1 cellular context compared by ENCODE assay signal in the genomic region with DNA sequence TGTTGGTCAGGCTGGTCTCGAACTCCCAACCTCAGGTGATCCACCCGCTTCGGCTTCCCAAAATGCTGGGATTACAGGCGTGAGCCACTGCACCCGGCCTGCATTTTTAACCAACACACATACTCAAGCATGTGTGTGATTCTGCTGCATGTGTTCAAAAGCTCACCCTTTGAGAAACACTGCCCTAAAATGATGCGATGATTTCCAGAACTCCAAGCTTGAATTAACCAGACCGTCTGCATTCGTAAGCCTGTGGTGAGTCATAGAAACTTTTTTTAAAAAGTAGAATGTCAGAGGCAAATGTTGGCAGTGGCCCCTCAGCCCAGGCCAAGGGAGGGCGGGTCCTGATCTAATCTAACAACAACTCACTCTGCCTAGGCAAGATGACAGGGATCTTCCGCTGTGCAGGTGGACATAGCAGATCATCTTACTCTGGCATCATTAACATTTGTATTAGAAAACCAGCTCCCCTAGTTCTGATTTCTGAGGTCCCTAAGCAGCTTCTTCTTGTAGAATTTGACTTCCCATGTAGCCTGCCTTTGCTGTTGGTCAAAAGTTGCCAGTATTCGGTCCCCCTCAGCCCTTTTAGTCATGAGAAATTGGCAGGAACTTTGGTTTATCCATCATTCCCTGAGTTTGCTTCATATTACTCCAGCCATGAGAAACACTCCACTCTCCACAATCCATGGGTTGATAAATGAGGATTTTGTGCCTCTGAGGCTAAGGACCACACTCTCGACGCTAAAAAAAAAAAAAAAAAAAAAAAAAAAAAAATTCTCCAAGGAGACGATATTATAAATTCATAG.
TF ChIP-seq lines count a peak whose summit lies in the region.

No MANE protein-coding gene starts in this region.

TF ChIP-seq in GM23338, 12 proteins besides CTCF, POLR2A, EP300 and RAD21 (continued from another document):
- TF ChIP-seq, protein P1, sequence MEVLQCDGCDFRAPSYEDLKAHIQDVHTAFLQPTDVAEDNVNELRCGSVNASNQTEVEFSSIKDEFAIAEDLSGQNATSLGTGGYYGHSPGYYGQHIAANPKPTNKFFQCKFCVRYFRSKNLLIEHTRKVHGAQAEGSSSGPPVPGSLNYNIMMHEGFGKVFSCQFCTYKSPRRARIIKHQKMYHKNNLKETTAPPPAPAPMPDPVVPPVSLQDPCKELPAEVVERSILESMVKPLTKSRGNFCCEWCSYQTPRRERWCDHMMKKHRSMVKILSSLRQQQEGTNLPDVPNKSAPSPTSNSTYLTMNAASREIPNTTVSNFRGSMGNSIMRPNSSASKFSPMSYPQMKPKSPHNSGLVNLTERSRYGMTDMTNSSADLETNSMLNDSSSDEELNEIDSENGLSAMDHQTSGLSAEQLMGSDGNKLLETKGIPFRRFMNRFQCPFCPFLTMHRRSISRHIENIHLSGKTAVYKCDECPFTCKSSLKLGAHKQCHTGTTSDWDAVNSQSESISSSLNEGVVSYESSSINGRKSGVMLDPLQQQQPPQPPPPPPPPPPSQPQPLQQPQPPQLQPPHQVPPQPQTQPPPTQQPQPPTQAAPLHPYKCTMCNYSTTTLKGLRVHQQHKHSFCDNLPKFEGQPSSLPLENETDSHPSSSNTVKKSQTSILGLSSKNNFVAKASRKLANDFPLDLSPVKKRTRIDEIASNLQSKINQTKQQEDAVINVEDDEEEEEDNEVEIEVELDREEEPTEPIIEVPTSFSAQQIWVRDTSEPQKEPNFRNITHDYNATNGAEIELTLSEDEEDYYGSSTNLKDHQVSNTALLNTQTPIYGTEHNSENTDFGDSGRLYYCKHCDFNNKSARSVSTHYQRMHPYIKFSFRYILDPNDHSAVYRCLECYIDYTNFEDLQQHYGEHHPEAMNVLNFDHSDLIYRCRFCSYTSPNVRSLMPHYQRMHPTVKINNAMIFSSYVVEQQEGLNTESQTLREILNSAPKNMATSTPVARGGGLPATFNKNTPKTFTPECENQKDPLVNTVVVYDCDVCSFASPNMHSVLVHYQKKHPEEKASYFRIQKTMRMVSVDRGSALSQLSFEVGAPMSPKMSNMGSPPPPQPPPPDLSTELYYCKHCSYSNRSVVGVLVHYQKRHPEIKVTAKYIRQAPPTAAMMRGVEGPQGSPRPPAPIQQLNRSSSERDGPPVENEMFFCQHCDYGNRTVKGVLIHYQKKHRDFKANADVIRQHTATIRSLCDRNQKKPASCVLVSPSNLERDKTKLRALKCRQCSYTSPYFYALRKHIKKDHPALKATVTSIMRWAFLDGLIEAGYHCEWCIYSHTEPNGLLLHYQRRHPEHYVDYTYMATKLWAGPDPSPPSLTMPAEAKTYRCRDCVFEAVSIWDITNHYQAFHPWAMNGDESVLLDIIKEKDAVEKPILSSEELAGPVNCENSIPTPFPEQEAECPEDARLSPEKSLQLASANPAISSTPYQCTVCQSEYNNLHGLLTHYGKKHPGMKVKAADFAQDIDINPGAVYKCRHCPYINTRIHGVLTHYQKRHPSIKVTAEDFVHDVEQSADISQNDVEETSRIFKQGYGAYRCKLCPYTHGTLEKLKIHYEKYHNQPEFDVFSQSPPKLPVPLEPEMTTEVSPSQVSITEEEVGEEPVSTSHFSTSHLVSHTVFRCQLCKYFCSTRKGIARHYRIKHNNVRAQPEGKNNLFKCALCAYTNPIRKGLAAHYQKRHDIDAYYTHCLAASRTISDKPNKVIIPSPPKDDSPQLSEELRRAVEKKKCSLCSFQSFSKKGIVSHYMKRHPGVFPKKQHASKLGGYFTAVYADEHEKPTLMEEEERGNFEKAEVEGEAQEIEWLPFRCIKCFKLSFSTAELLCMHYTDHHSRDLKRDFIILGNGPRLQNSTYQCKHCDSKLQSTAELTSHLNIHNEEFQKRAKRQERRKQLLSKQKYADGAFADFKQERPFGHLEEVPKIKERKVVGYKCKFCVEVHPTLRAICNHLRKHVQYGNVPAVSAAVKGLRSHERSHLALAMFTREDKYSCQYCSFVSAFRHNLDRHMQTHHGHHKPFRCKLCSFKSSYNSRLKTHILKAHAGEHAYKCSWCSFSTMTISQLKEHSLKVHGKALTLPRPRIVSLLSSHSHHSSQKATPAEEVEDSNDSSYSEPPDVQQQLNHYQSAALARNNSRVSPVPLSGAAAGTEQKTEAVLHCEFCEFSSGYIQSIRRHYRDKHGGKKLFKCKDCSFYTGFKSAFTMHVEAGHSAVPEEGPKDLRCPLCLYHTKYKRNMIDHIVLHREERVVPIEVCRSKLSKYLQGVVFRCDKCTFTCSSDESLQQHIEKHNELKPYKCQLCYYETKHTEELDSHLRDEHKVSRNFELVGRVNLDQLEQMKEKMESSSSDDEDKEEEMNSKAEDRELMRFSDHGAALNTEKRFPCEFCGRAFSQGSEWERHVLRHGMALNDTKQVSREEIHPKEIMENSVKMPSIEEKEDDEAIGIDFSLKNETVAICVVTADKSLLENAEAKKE (CRISPR knock-in tag; IDR thresholded peaks at IDR 0.05): no peak
- TF ChIP-seq CREB1 (CRISPR knock-in tag; IDR thresholded peaks at IDR 0.05; ENCODE audit: low read depth): no peak
- TF ChIP-seq, protein P2, sequence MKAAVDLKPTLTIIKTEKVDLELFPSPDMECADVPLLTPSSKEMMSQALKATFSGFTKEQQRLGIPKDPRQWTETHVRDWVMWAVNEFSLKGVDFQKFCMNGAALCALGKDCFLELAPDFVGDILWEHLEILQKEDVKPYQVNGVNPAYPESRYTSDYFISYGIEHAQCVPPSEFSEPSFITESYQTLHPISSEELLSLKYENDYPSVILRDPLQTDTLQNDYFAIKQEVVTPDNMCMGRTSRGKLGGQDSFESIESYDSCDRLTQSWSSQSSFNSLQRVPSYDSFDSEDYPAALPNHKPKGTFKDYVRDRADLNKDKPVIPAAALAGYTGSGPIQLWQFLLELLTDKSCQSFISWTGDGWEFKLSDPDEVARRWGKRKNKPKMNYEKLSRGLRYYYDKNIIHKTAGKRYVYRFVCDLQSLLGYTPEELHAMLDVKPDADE (IDR thresholded peaks at IDR 0.05): no peak
- TF ChIP-seq POLR2AphosphoS5 (IDR thresholded peaks at IDR 0.05; ENCODE audit: low read depth): no peak
- no peak for TF ChIP-seq ZNF114 (CRISPR knock-in tag; IDR thresholded peaks at IDR 0.05)
- no peak for TF ChIP-seq JUNB (IDR thresholded peaks at IDR 0.05; ENCODE audit: unreplicated experiment)
- TF ChIP-seq STAT1 (IDR thresholded peaks at IDR 0.05; ENCODE audit: unreplicated experiment): no peak
- no peak for TF ChIP-seq NANOG (IDR thresholded peaks at IDR 0.05; ENCODE audit: borderline replicate concordance)
- TF ChIP-seq EZH2 (IDR thresholded peaks at IDR 0.05; ENCODE audit: low read depth, unreplicated experiment): no peak
